ENCODE assay signal across 20 cellular contexts in genomic region chr19:30564551-30565011, GRCh38.
A peak's percentile ranks its signal among the peaks of the same experiment; 100 is the strongest.
DNase-seq lines count a peak whose midpoint lies in the region; ATAC-seq and TF ChIP-seq lines count a peak whose summit lies in the region.
"Had no signal": no experiment of that assay in that cellular context is flagged by ENCODE, and none has a peak within 500 bp of the region (broad histone marks: within the 10 kb centered on the region; RNA-seq: fewer than 3 reads in every experiment).

No MANE protein-coding gene starts in this region.

- H3K4me1 ChIP-seq in SJCRH30 (peaks cover 44% of the 10 kb centered on the region), mucosa of descending colon (ENCODE audit: low read depth) (no peaks in the 10 kb centered on the region)
- H3K4me1 ChIP-seq: esophagus squamous epithelium, right atrium auricular region, spleen, testis had no signal

- intact Hi-C loops in mucosa of descending colon (cut with DNase I, micrococcal nuclease), result no loop called here

- H3K4me3 ChIP-seq in SJCRH30 (no peak overlapping the region), mucosa of descending colon (no peak overlapping the region)
- H3K4me3 ChIP-seq: esophagus squamous epithelium, right atrium auricular region, spleen, testis had no signal

- ATAC-seq in mucosa of descending colon (no peak), HG03342 (IDR thresholded peaks at IDR 0.05; ENCODE audit: unreplicated experiment) (no peak)
- ATAC-seq: naive thymus-derived CD4-positive, alpha-beta T cell; SK-N-SH treated with all-trans-retinoic acid at 6 μM for 48 hours; stimulated activated memory B cell treated with anti-CD40 and anti-IgM and Interleukin-4, amounts not matched to agents 10 μg/mL and 1 μg/mL and 100 μg/mL, for 72 hours had no signal

- peak overlapping the region; percentile 53 for H3K27ac ChIP-seq in SJCRH30
- H3K27ac ChIP-seq: esophagus squamous epithelium, right atrium auricular region, spleen, testis, VCaP had no signal

- H3K27me3 ChIP-seq in SJCRH30, result no peaks in the 10 kb centered on the region
- H3K27me3 ChIP-seq: esophagus squamous epithelium, right atrium auricular region, testis had no signal

- no peaks in the 10 kb centered on the region for H3K9me3 ChIP-seq in SJCRH30 (replicated peaks)
- no peaks in the 10 kb centered on the region for H3K9me3 ChIP-seq in mucosa of descending colon
- H3K9me3 ChIP-seq: esophagus squamous epithelium, right atrium auricular region, spleen, testis had no signal

- TF ChIP-seq CTCF in mucosa of descending colon (IDR thresholded peaks at IDR 0.05), result no peak

- DNase-seq in D341Med (ENCODE audit: low spot score) (peak; percentile 53), SJCRH30 (peak; percentile 56 to 81), hippocampal formation (lab: John Stamatoyannopoulos, UW) (peak; percentile 41 to 90), nucleus accumbens (lab: John Stamatoyannopoulos, UW) (peak in 35 of 56 donors; percentile 9 to 77 (median 40)), mucosa of descending colon (no peak), A172 (ENCODE audit: low spot score) (no peak)
- DNase-seq: esophagus squamous epithelium; IMR-90; naive thymus-derived CD4-positive, alpha-beta T cell; NCI-H1048; NCI-H1694 treated with DMSO at 0.1 percent for 48 hours; NCI-H774; spleen; stimulated activated CD4-positive, alpha-beta T cell treated with anti-CD3 and anti-CD28 coated beads, Interleukin-4, amount 100 ng/mL, for 1 hour; testis had no signal

- no peaks in the 10 kb centered on the region for H3K36me3 ChIP-seq in SJCRH30
- H3K36me3 ChIP-seq in mucosa of descending colon (ENCODE audit: low read depth), result no peaks in the 10 kb centered on the region
- H3K36me3 ChIP-seq: esophagus squamous epithelium, right atrium auricular region, spleen had no signal

Comparison
In these comparisons a context has a peak if more than half of its experiments do, and no peak if none do; other contexts are left out.
1. DNase-seq: peak in D341Med (single experiment), SJCRH30 (2 of 2), hippocampal formation (2 of 2) and nucleus accumbens (35 of 56); none in mucosa of descending colon (0 of 3) and A172 (single experiment).